In the genomic region with DNA sequence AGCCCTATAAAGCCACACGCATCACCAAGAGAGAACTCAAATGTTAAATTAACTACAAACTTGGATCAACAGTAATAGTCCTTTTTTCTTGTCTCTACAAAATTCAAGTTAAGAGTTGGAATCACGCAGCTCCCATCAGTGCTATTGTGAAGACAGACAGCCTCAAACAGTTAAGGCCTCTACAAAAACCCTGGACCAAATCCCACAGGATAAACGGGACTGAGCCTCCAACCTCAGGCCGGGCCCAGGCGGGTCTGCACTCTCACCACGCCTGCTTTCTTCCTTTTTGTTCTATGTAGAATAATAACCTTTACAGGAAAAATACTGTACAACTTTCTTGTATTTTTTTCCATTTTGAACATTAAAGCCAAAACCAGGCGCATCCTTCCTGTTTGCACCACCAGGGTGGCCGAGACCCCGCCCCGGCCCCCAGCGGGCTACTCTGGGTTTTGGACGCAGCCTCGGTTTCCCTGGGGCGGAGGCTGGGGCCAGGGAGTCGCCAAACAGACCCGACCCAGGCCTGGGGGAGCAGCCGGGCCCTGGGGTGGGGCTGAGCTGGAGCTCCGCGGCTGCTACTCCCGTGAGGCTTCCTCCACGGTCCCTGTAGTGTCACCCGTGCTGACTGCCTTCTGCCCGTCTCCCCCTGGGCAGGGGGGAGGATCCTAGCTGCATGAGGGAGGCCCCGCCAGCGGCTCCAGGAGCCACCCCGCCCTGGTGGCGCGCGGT, we compare ENCODE assay signal across 11 cellular contexts.
A peak's percentile ranks its signal among the peaks of the same experiment; 100 is the strongest.
DNase-seq lines count a peak whose midpoint lies in the region; ATAC-seq, FAIRE-seq and TF ChIP-seq lines count a peak whose summit lies in the region.
"Had no signal": no experiment of that assay in that cellular context is flagged by ENCODE, and none has a peak within 500 bp of the region (broad histone marks: within the 10 kb centered on the region; RNA-seq: fewer than 3 reads in every experiment).

No MANE protein-coding gene starts in this region.

- FAIRE-seq in HepG2 (lab: Jason Lieb, UNC) = no peak
- FAIRE-seq in urothelium cell line (lab: Jason Lieb, UNC) = no peak

- POLR2A ChIA-PET in CD4-positive, alpha-beta memory T cell (lab: Charles Lee; ENCODE audit: partially characterized antibody) = no interaction called here
- POLR2A ChIA-PET in HepG2 (lab: Yijun Ruan, JAX) = no interaction called here

- H3K36me3 ChIP-seq in CD4-positive, alpha-beta memory T cell (ENCODE audit: insufficient read depth, low read length) = no peaks in the 10 kb centered on the region
- H3K36me3 ChIP-seq in NT2/D1 (ENCODE audit: insufficient read depth, insufficient read length, low read length) (no peaks in the 10 kb centered on the region), gastrocnemius medialis (peaks cover 0 to 26% of the 10 kb centered on the region in 2 donors), HepG2 (replicated peaks in 1 of 2; ENCODE audit: control insufficient read depth in 1 of 2, insufficient read depth in 2 of 2, low read length in 2 of 2) (no peaks in the 10 kb centered on the region)

- H3K27ac ChIP-seq in CD4-positive, alpha-beta memory T cell (ENCODE audit: low read depth, low read length) = no peak overlapping the region
- H3K27ac ChIP-seq in gastrocnemius medialis = peak overlapping the region; percentile 22 to 74 (median 45)
- no peak overlapping the region for H3K27ac ChIP-seq in HepG2 (ENCODE audit: extremely low read length, insufficient read depth, low read length)

- no peak overlapping the region for H2AFZ ChIP-seq in HepG2 (ENCODE audit: low read length)

- peaks cover 6% of the 10 kb centered on the region for H3K4me1 ChIP-seq in CD4-positive, alpha-beta memory T cell (ENCODE audit: insufficient read depth, low read length)
- H3K4me1 ChIP-seq in NT2/D1 (ENCODE audit: insufficient read depth, insufficient read length) (peaks cover 18% of the 10 kb centered on the region), gastrocnemius medialis (peaks cover 22 to 29% of the 10 kb centered on the region in 2 donors), HepG2 (ENCODE audit: insufficient read depth, low read length) (peaks cover 13% of the 10 kb centered on the region)

- H3K79me2 ChIP-seq in HepG2 (ENCODE audit: insufficient read depth, low read length) = no peaks in the 10 kb centered on the region

- no peaks in the 10 kb centered on the region for H3K9me3 Mint-ChIP-seq in CD4-positive, alpha-beta memory T cell
- H3K9me3 Mint-ChIP-seq: activated B cell treated with CpG ODN at 0.5 μM for 24 hours had no signal

- TF ChIP-seq RAD21 in HepG2 (CRISPR knock-in tag; IDR thresholded peaks at IDR 0.05) = no peak

- no peaks in the 10 kb centered on the region for H3K27me3 ChIP-seq in CD4-positive, alpha-beta memory T cell (ENCODE audit: insufficient read depth, low read length)
- H3K27me3 ChIP-seq in NT2/D1 (ENCODE audit: insufficient read depth, insufficient read length) (peaks cover 20% of the 10 kb centered on the region), gastrocnemius medialis (no peaks in the 10 kb centered on the region), HepG2 (ENCODE audit: control insufficient read depth in 1 of 2, insufficient read depth in 2 of 2, low read length in 2 of 2) (no peaks in the 10 kb centered on the region; a peak in 1 of 5 replicates)

- H3K36me3 Mint-ChIP-seq in CD4-positive, alpha-beta memory T cell = peaks cover 2 to 3% of the 10 kb centered on the region in 2 donors

- no peak for TF ChIP-seq EP300 in HepG2 (IDR thresholded peaks at IDR 0.05; ENCODE audit: low read depth in 2 of 2, low read length in 2 of 2)
- no peak for TF ChIP-seq EP300 in HepG2 (CRISPR knock-in tag; IDR thresholded peaks at IDR 0.05; ENCODE audit: borderline replicate concordance)

- intact Hi-C loops in CD4-positive, alpha-beta memory T cell (cut with micrococcal nuclease) = no loop called here
- intact Hi-C loops in gastrocnemius medialis (cut with DNase I; ENCODE audit: low total_unique reads) = no loop called here
- intact Hi-C loops in HepG2 (cut with micrococcal nuclease; ENCODE audit: unreplicated experiment) = no loop called here

- peak in 3 of 5 donors; percentile 21 to 27 (median 22) for DNase-seq in CD4-positive, alpha-beta memory T cell
- DNase-seq in NT2/D1 (ENCODE audit: low read depth, low spot score) (no peak), fibroblast of villous mesenchyme (ENCODE audit: low read depth) (no peak), gastrocnemius medialis (no peak), SHP77 treated with DMSO at 0.1 percent for 48 hours (lab: John Stamatoyannopoulos, UW) (no peak), HepG2 (ENCODE audit: low spot score) (no peak), urothelium cell line (ENCODE audit: low spot score) (no peak), HuH-7.5 (ENCODE audit: low spot score) (no peak)
- DNase-seq: activated B cell treated with CpG ODN at 0.5 μM for 24 hours, NCI-H1048 had no signal

- H3K9ac ChIP-seq in NT2/D1 (ENCODE audit: insufficient read length, low read depth) = peak overlapping the region; percentile 67
- H3K9ac ChIP-seq in HepG2 (ENCODE audit: insufficient read depth, low read depth, low read length) = no peak overlapping the region

- ATAC-seq in gastrocnemius medialis (no peak), HepG2 (no peak)
- ATAC-seq: sciatic nerve had no signal

- TF ChIP-seq CTCF in fibroblast of villous mesenchyme (IDR thresholded peaks at IDR 0.05; ENCODE audit: insufficient read depth, low read depth, low read length) (no peak), gastrocnemius medialis (IDR thresholded peaks at IDR 0.05 in 4 of 5, conservative IDR thresholded peaks at IDR 0.05 in 1 of 5) (no peak), HepG2 (CRISPR knock-in tag; IDR thresholded peaks at IDR 0.05) (no peak)

- no peaks in the 10 kb centered on the region for H3K9me3 ChIP-seq in CD4-positive, alpha-beta memory T cell (ENCODE audit: control insufficient read depth in 1 of 2, low read length in 2 of 2)
- no peaks in the 10 kb centered on the region for H3K9me3 ChIP-seq in NT2/D1 (ENCODE audit: insufficient read depth, low read length)
- no peaks in the 10 kb centered on the region for H3K9me3 ChIP-seq in gastrocnemius medialis
- no peaks in the 10 kb centered on the region for H3K9me3 ChIP-seq in HepG2 (ENCODE audit: low read length)

- peak overlapping the region in 1 of 7 donors; percentile 68 for H3K27ac Mint-ChIP-seq in CD4-positive, alpha-beta memory T cell
- H3K27ac Mint-ChIP-seq: activated B cell treated with CpG ODN at 0.5 μM for 24 hours had no signal

- H4K20me1 ChIP-seq in HepG2 (ENCODE audit: insufficient read depth, low read length) = no peaks in the 10 kb centered on the region

- peak overlapping the region in 1 of 2 donors; percentile 14 for H3K4me3 ChIP-seq in CD4-positive, alpha-beta memory T cell (ENCODE audit: low read length in 2 of 2)
- H3K4me3 ChIP-seq in NT2/D1 (ENCODE audit: insufficient read length, low read depth) (peak overlapping the region; percentile 36), fibroblast of villous mesenchyme (ENCODE audit: low read depth, low read length) (peak overlapping the region; percentile 40), gastrocnemius medialis (peak overlapping the region in 2 of 4 donors; percentile 25 to 29), HepG2 (replicated peaks in 1 of 3; ENCODE audit: insufficient read depth in 1 of 3, low read depth in 2 of 3, low read length in 3 of 3) (no peak overlapping the region)

- no peak for TF ChIP-seq POLR2A in gastrocnemius medialis (IDR thresholded peaks at IDR 0.05)
- TF ChIP-seq POLR2A in HepG2 (IDR thresholded peaks at IDR 0.05; ENCODE audit: insufficient read depth in 1 of 2, low read depth in 2 of 2, low read length in 2 of 2) = no peak

- WGBS in HepG2 (ENCODE audit: low lambda C conversion rate) = 77% methylated on average over 14 of the region's 29 CpGs

- no TSS peak for BruUV-seq in HepG2 (replicated peaks; lab: Mats Ljungman, UMichigan)

- H3K4me2 ChIP-seq in HepG2 (ENCODE audit: low read depth, low read length) = no peak overlapping the region

- H3K4me1 Mint-ChIP-seq in CD4-positive, alpha-beta memory T cell = peaks cover 0 to 10% (median under 1%) of the 10 kb centered on the region in 4 donors
- H3K4me1 Mint-ChIP-seq: activated B cell treated with CpG ODN at 0.5 μM for 24 hours had no signal

- in situ Hi-C loops in gastrocnemius medialis (cut with MboI; ENCODE audit: low sequenced_read_pairs in 4 of 4) = no loop called here
- in situ Hi-C loops in HepG2 (cut with HindIII; ENCODE audit: extremely low pct_ligation_motif_present, low pct_unique_long_range_greater_than_20kb) = no loop called here

- no peaks in the 10 kb centered on the region for H3K27me3 Mint-ChIP-seq in CD4-positive, alpha-beta memory T cell
- H3K27me3 Mint-ChIP-seq: activated B cell treated with CpG ODN at 0.5 μM for 24 hours had no signal

- CTCF ChIA-PET in CD4-positive, alpha-beta memory T cell (lab: Charles Lee; ENCODE audit: partially characterized antibody) = no interaction called here
- CTCF ChIA-PET in HepG2 (lab: Yijun Ruan, JAX; ENCODE audit: low intra/inter-chr PET ratio, low total read pairs) = no interaction called here

- H3K4me3 Mint-ChIP-seq in CD4-positive, alpha-beta memory T cell = peak overlapping the region in 3 of 8 donors; percentile 15 to 39 (median 31)
- H3K4me3 Mint-ChIP-seq: activated B cell treated with CpG ODN at 0.5 μM for 24 hours had no signal

Comparison
In these comparisons a context has a peak if more than half of its experiments do, and no peak if none do; other contexts are left out.
1. DNase-seq: peak in CD4-positive, alpha-beta memory T cell (3 of 5); none in NT2/D1 (single experiment), fibroblast of villous mesenchyme (single experiment), gastrocnemius medialis (0 of 2), SHP77 treated with DMSO at 0.1 percent for 48 hours (single experiment), HepG2 (single experiment), urothelium cell line (single experiment) and HuH-7.5 (single experiment).
2. H3K27ac ChIP-seq: peak in gastrocnemius medialis (4 of 4); none in CD4-positive, alpha-beta memory T cell (single experiment) and HepG2 (single experiment).
3. H3K4me3 ChIP-seq: peak in NT2/D1 (single experiment) and fibroblast of villous mesenchyme (single experiment); none in HepG2 (0 of 3).